ENCODE assay signal across 28 cellular contexts in the genomic region with DNA sequence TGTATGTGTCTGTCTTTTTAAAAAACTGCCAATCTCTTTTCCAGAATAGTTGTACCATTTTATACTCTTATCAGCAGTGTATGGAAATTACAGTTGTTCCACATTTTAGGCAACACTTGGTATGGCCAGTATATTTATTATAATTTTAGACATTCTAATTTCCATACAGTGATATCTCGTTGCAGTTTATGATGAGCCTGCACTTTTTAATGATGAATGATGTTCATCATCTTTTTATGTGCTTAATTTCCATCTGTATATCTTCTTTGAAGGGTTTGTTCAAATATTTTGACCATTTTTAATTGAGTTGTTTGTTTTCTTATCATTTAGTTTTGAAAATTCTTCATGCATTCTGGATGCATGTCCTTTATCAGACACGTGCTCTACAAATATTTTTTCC.
"Had no signal": no experiment of that assay in that cellular context is flagged by ENCODE, and none has a peak within 500 bp of the region (broad histone marks: within the 10 kb centered on the region; RNA-seq: fewer than 3 reads in every experiment).

No MANE protein-coding gene starts in this region.

- H3K9me3 ChIP-seq: ovary, psoas muscle, spleen, suprapubic skin, testis, tibial artery, transverse colon, upper lobe of right lung, uterus had no signal

- DNase-seq: natural killer cell; occipital lobe; ovary; posterior cingulate gyrus; psoas muscle; right cardiac atrium; spleen; stimulated activated CD4-positive, alpha-beta T cell treated with anti-CD3 and anti-CD28 coated beads, Interleukin-12 subunit alpha, Interleukin-12 subunit beta, amount 100 ng/mL, for 4 hours; stimulated activated CD4-positive, alpha-beta T cell treated with anti-CD3 and anti-CD28 coated beads, Interleukin-1b, Interleukin-23, amount 100 ng/mL, for 48 hours; stimulated activated CD4-positive, alpha-beta T cell treated with anti-CD3 and anti-CD28 coated beads, Interleukin-4, amount 100 ng/mL, for 1 hour; stimulated activated CD4-positive, alpha-beta T cell treated with anti-CD3 and anti-CD28 coated beads, Interleukin-4, amount 100 ng/mL, for 4 hours; stimulated activated CD8-positive, alpha-beta memory T cell treated with anti-CD3 and anti-CD28 coated beads, Interleukin-4, amount 100 ng/mL, for 48 hours; stimulated activated naive CD4-positive, alpha-beta T cell; stimulated activated naive CD8-positive, alpha-beta T cell treated with anti-CD3 and anti-CD28 coated beads, Interleukin-15, amount 100 ng/mL, for 72 hours; stimulated activated naive CD8-positive, alpha-beta T cell treated with anti-CD3 and anti-CD28 coated beads, Interleukin-15, Interleukin-2, amounts not matched to agents 100 U/mL and 50 U/mL, for 24 hours; substantia nigra; testis; tibial artery; transverse colon; upper lobe of right lung; uterus had no signal

- H3K79me2 ChIP-seq: parathyroid adenoma had no signal

- H3K4me3 ChIP-seq: neural progenitor cell, ovary, psoas muscle, skin epidermis, smooth muscle cell, spleen, suprapubic skin, testis, tibial artery, transverse colon, upper lobe of right lung, uterus had no signal

- H3K27me3 ChIP-seq: neural progenitor cell, ovary, spleen, suprapubic skin, testis, tibial artery, transverse colon, upper lobe of right lung, uterus had no signal

- H3K4me1 ChIP-seq: parathyroid adenoma, psoas muscle, spleen, suprapubic skin, testis, tibial artery, transverse colon, upper lobe of right lung, uterus had no signal

- H3K9ac ChIP-seq: neural progenitor cell, parathyroid adenoma had no signal

- H2AFZ ChIP-seq: neural progenitor cell, parathyroid adenoma had no signal

- H3K4me2 ChIP-seq: neural progenitor cell, smooth muscle cell had no signal

- H3K27ac ChIP-seq: neural progenitor cell, ovary, parathyroid adenoma, psoas muscle, skin epidermis, spleen, suprapubic skin, testis, tibial artery, transverse colon, upper lobe of right lung, uterus had no signal

- ATAC-seq: natural killer cell; psoas muscle; right cardiac atrium; sciatic nerve; stimulated activated memory B cell treated with anti-CD40 and anti-IgM and Interleukin-4, amounts not matched to agents 10 μg/mL and 1 μg/mL and 100 μg/mL, for 72 hours; stimulated activated naive CD8-positive, alpha-beta T cell treated with anti-CD3 and anti-CD28 coated beads, Interleukin-15, amount 100 ng/mL, for 72 hours; stimulated activated naive CD8-positive, alpha-beta T cell treated with anti-CD3 and anti-CD28 coated beads, Interleukin-15, Interleukin-2, amounts not matched to agents 100 U/mL and 50 U/mL, for 24 hours; upper lobe of right lung had no signal

- H3K36me3 ChIP-seq: neural progenitor cell, ovary, spleen, suprapubic skin, tibial artery, transverse colon, upper lobe of right lung, uterus had no signal
